In the genomic region with DNA sequence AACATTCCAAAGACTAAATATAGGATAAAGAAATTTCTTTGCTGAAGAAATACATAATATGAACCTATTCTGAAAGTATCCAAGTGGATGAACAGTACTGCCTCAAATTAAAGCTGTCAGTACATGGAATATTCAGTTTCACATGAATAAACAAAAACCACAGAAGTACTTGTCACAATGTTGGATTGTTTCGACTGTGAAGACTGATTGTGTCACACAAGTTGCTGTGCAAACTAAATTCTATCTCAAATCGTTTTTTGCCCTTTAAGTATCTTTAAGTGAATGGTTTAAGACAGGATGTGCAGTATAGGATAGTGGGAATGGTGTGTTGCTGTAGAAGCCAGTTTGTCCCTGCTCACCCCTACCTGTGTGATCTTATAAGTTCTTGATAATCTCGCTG, we compare ENCODE assay signal across 22 cellular contexts.
DNase-seq lines count a peak whose midpoint lies in the region; ATAC-seq and TF ChIP-seq lines count a peak whose summit lies in the region.
"Had no signal": no experiment of that assay in that cellular context is flagged by ENCODE, and none has a peak within 500 bp of the region (broad histone marks: within the 10 kb centered on the region; RNA-seq: fewer than 3 reads in every experiment).

No MANE protein-coding gene starts in this region.

- no peak for TF ChIP-seq CTCF in chondrocyte (IDR thresholded peaks at IDR 0.05)

- peak; percentile 23 for DNase-seq in NCI-H2107 treated with DMSO at 0.1 percent for 48 hours (lab: John Stamatoyannopoulos, UW; ENCODE audit: unreplicated experiment)
- DNase-seq in NCI-H2107 (lab: John Stamatoyannopoulos, UW) = no peak
- DNase-seq in chondrocyte (ENCODE audit: low spot score) = no peak
- DNase-seq in medulla oblongata (ENCODE audit: extremely low spot score) = peak; percentile 37
- peak; percentile 67 for DNase-seq in superior temporal gyrus (ENCODE audit: extremely low spot score)
- DNase-seq in NCI-H774 (lab: John Stamatoyannopoulos, UW) = no peak
- DNase-seq in AML-193 (lab: John Stamatoyannopoulos, UW) = no peak
- DNase-seq: 8988T; activated CD4-positive, alpha-beta T cell treated with anti-CD3 and anti-CD28 coated beads, Interleukin-2, amount 50 U/mL, for 48 hours; activated naive CD8-positive, alpha-beta T cell treated with anti-CD3 and anti-CD28 coated beads for 36 hours; activated T-cell treated with anti-CD3 and anti-CD28 coated beads, Interleukin-2, amount 50 U/mL, for 48 hours; effector memory CD8-positive, alpha-beta T cell; kidney glomerular epithelial cell; MG63; NCI-H2081; NCI-H526 treated with DMSO at 0.1 percent for 48 hours; posterior cingulate gyrus; spleen; upper lobe of right lung had no signal

- no peaks in the 10 kb centered on the region for H3K9me3 Mint-ChIP-seq in chondrocyte (ENCODE audit: low read depth)
- H3K9me3 Mint-ChIP-seq: activated naive CD8-positive, alpha-beta T cell treated with anti-CD3 and anti-CD28 coated beads for 36 hours; effector memory CD8-positive, alpha-beta T cell; stimulated activated memory B cell treated with anti-CD40 and anti-IgM and Interleukin-4, amounts not matched to agents 10 μg/mL and 1 μg/mL and 100 μg/mL, for 72 hours had no signal

- peak overlapping the region; percentile 99 for H3K27ac Mint-ChIP-seq in chondrocyte (ENCODE audit: unreplicated experiment)
- H3K27ac Mint-ChIP-seq: activated naive CD8-positive, alpha-beta T cell treated with anti-CD3 and anti-CD28 coated beads for 36 hours; effector memory CD8-positive, alpha-beta T cell; stimulated activated memory B cell treated with anti-CD40 and anti-IgM and Interleukin-4, amounts not matched to agents 10 μg/mL and 1 μg/mL and 100 μg/mL, for 72 hours had no signal

- H3K4me1 Mint-ChIP-seq in chondrocyte (ENCODE audit: low read depth) = peaks cover 93% of the 10 kb centered on the region
- H3K4me1 Mint-ChIP-seq: activated naive CD8-positive, alpha-beta T cell treated with anti-CD3 and anti-CD28 coated beads for 36 hours had no signal

- peaks cover 2% of the 10 kb centered on the region for H3K36me3 Mint-ChIP-seq in chondrocyte (ENCODE audit: low read depth)
- H3K36me3 Mint-ChIP-seq: activated naive CD8-positive, alpha-beta T cell treated with anti-CD3 and anti-CD28 coated beads for 36 hours had no signal

- H3K27me3 Mint-ChIP-seq in chondrocyte (ENCODE audit: low read depth) = no peaks in the 10 kb centered on the region
- H3K27me3 Mint-ChIP-seq: activated naive CD8-positive, alpha-beta T cell treated with anti-CD3 and anti-CD28 coated beads for 36 hours; stimulated activated memory B cell treated with anti-CD40 and anti-IgM and Interleukin-4, amounts not matched to agents 10 μg/mL and 1 μg/mL and 100 μg/mL, for 72 hours had no signal

- H3K4me3 Mint-ChIP-seq in chondrocyte (ENCODE audit: unreplicated experiment) = peak overlapping the region; percentile 90
- H3K4me3 Mint-ChIP-seq: activated naive CD8-positive, alpha-beta T cell treated with anti-CD3 and anti-CD28 coated beads for 36 hours; effector memory CD8-positive, alpha-beta T cell; stimulated activated memory B cell treated with anti-CD40 and anti-IgM and Interleukin-4, amounts not matched to agents 10 μg/mL and 1 μg/mL and 100 μg/mL, for 72 hours had no signal

- ATAC-seq in GM19463 (IDR thresholded peaks at IDR 0.05; ENCODE audit: unreplicated experiment) = no peak
- ATAC-seq: effector memory CD8-positive, alpha-beta T cell; Panc1; stimulated activated memory B cell treated with anti-CD40 and anti-IgM and Interleukin-4, amounts not matched to agents 10 μg/mL and 1 μg/mL and 100 μg/mL, for 72 hours; upper lobe of right lung had no signal

Comparison
In these comparisons a context has a peak if more than half of its experiments do, and no peak if none do; other contexts are left out.
1. DNase-seq: peak in NCI-H2107 treated with DMSO at 0.1 percent for 48 hours (single experiment), medulla oblongata (single experiment) and superior temporal gyrus (single experiment); none in NCI-H2107 (single experiment), chondrocyte (single experiment), NCI-H774 (single experiment) and AML-193 (0 of 2).